In the genomic region with DNA sequence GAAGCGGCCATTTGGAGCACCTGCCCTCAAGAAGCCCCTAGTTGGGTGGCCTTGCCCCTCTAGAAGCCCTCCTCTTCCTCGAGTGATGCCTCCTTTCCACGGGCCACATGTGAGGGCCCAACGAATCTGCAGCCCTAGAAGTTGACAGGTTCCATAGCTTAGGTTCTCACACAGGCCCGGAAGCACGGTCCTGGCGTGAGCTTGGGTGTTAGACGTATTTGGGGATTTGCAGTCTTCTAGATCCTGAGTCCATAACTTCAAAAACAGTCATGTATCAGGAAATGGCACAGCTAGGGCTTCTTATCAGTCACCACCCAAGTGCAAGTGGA, we compare ENCODE assay signal across 8 cellular contexts. TPM values are rescaled to one million over a fixed set of nuclear protein-coding genes. Genes with fewer than 3 reads are reported as not detected.
DNase-seq lines count a peak whose midpoint lies in the region; ATAC-seq and TF ChIP-seq lines count a peak whose summit lies in the region.

No MANE protein-coding gene starts in this region.

- H3K27ac Mint-ChIP-seq in GM23338: peak overlapping the region; percentile 59; the same call in 1 of the 2 replicates

- peaks cover 9% of the 10 kb centered on the region for H3K27me3 Mint-ChIP-seq in GM23338 (ENCODE audit: insufficient read depth, low read depth, poor library complexity)

- H3K27ac ChIP-seq in 22Rv1: peak overlapping the region; percentile 83
- H3K27ac ChIP-seq in GM23338 (ENCODE audit: low read depth): no peak overlapping the region
- peak overlapping the region; percentile 95 to 96 for H3K27ac ChIP-seq in left lung
- peak overlapping the region; percentile 98 for H3K27ac ChIP-seq in upper lobe of right lung

- H3K4me3 Mint-ChIP-seq in GM23338: peak overlapping the region; percentile 76

- H3F3A ChIP-seq in GM23338 (replicated peaks; ENCODE audit: low read depth): peaks cover 10% of the 10 kb centered on the region; the same call in 1 of the 2 replicates

- peak overlapping the region; percentile 82 for H3K4me3 ChIP-seq in GM23338
- H3K4me3 ChIP-seq in adipocyte (ENCODE audit: low read length): peak overlapping the region; percentile 86
- H3K4me3 ChIP-seq in left lung: peak overlapping the region; percentile 80 to 82
- H3K4me3 ChIP-seq in upper lobe of right lung: peak overlapping the region; percentile 78

- H3K4me2 ChIP-seq in GM23338: peak overlapping the region; percentile 92

- DNase-seq in GM23338 (ENCODE audit: low spot score): no peak
- DNase-seq in adipocyte (ENCODE audit: low read depth): no peak
- DNase-seq in left lung: no peak
- no peak for DNase-seq in upper lobe of right lung
- DNase-seq in NCI-H1436 (lab: John Stamatoyannopoulos, UW): no peak
- DNase-seq in stimulated activated CD8-positive, alpha-beta memory T cell treated with anti-CD3 and anti-CD28 coated beads, Interleukin-4, amount 100 ng/mL, for 48 hours: no peak
- no peak for DNase-seq in DMS79 treated with DMSO at 0.1 percent for 48 hours (lab: John Stamatoyannopoulos, UW)

- ATAC-seq in GM23338 (no peak), left lung (no peak), upper lobe of right lung (no peak)

- H3K36me3 ChIP-seq in GM23338 (ENCODE audit: insufficient read depth) (no peaks in the 10 kb centered on the region), adipocyte (ENCODE audit: control insufficient read depth, insufficient read depth, low read length, severe bottlenecking) (no peaks in the 10 kb centered on the region), left lung (no peaks in the 10 kb centered on the region), upper lobe of right lung (no peaks in the 10 kb centered on the region)

- H3K27me3 ChIP-seq in GM23338 (ENCODE audit: insufficient read depth) (no peaks in the 10 kb centered on the region), adipocyte (replicated peaks; ENCODE audit: control insufficient read depth, insufficient read depth, low read length) (no peaks in the 10 kb centered on the region), left lung (no peaks in the 10 kb centered on the region), upper lobe of right lung (no peaks in the 10 kb centered on the region)

- H3K4me1 ChIP-seq in GM23338 (ENCODE audit: insufficient read depth) (peaks cover 19% of the 10 kb centered on the region; the same call in 1 of the 2 replicates), adipocyte (ENCODE audit: control insufficient read depth, insufficient read depth, low read length) (peaks cover 27% of the 10 kb centered on the region), left lung (peaks cover 23 to 43% of the 10 kb centered on the region in 2 donors), upper lobe of right lung (peaks cover 32% of the 10 kb centered on the region)

- no peak for TF ChIP-seq CTCF in 22Rv1 (IDR thresholded peaks at IDR 0.05)
- TF ChIP-seq CTCF in GM23338 (conservative IDR thresholded peaks at IDR 0.05; ENCODE audit: low read depth in 2 of 2): no peak
- TF ChIP-seq CTCF in left lung (IDR thresholded peaks at IDR 0.05): no peak
- no peak for TF ChIP-seq CTCF in upper lobe of right lung (IDR thresholded peaks at IDR 0.05)

- no peaks in the 10 kb centered on the region; the same call in 1 of the 2 replicates for H4K20me1 ChIP-seq in GM23338 (replicated peaks; ENCODE audit: insufficient read depth)

- H3K9me2 ChIP-seq in GM23338 (ENCODE audit: insufficient read depth): peaks cover 3% of the 10 kb centered on the region; the same call in 1 of the 2 replicates

- H3K79me2 ChIP-seq in GM23338 (replicated peaks; ENCODE audit: insufficient read depth): peaks cover 33% of the 10 kb centered on the region; the same call in 1 of the 2 replicates

- no peaks in the 10 kb centered on the region for H3K9me3 Mint-ChIP-seq in GM23338

- no peaks in the 10 kb centered on the region for H3K36me3 Mint-ChIP-seq in GM23338 (ENCODE audit: low read depth)

- peak overlapping the region; percentile 99 for H3K9ac ChIP-seq in adipocyte (ENCODE audit: low read length)

- intact Hi-C loops in left lung (cut with DNase I) (no loop called here), upper lobe of right lung (cut with DNase I) (no loop called here)

- H2AFZ ChIP-seq in GM23338: peak overlapping the region; percentile 97

- peaks cover 25% of the 10 kb centered on the region for H3K4me1 Mint-ChIP-seq in GM23338

- no peaks in the 10 kb centered on the region for H3K9me3 ChIP-seq in adipocyte (ENCODE audit: control insufficient read depth, low read length)
- no peaks in the 10 kb centered on the region for H3K9me3 ChIP-seq in left lung
- H3K9me3 ChIP-seq in upper lobe of right lung: no peaks in the 10 kb centered on the region

TF ChIP-seq in GM23338, 12 proteins besides CTCF, POLR2A, EP300 and RAD21 (continues in another document):
- TF ChIP-seq, protein P1, sequence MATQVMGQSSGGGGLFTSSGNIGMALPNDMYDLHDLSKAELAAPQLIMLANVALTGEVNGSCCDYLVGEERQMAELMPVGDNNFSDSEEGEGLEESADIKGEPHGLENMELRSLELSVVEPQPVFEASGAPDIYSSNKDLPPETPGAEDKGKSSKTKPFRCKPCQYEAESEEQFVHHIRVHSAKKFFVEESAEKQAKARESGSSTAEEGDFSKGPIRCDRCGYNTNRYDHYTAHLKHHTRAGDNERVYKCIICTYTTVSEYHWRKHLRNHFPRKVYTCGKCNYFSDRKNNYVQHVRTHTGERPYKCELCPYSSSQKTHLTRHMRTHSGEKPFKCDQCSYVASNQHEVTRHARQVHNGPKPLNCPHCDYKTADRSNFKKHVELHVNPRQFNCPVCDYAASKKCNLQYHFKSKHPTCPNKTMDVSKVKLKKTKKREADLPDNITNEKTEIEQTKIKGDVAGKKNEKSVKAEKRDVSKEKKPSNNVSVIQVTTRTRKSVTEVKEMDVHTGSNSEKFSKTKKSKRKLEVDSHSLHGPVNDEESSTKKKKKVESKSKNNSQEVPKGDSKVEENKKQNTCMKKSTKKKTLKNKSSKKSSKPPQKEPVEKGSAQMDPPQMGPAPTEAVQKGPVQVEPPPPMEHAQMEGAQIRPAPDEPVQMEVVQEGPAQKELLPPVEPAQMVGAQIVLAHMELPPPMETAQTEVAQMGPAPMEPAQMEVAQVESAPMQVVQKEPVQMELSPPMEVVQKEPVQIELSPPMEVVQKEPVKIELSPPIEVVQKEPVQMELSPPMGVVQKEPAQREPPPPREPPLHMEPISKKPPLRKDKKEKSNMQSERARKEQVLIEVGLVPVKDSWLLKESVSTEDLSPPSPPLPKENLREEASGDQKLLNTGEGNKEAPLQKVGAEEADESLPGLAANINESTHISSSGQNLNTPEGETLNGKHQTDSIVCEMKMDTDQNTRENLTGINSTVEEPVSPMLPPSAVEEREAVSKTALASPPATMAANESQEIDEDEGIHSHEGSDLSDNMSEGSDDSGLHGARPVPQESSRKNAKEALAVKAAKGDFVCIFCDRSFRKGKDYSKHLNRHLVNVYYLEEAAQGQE (IDR thresholded peaks at IDR 0.05; ENCODE audit: unreplicated experiment): no peak
- TF ChIP-seq, protein P2, sequence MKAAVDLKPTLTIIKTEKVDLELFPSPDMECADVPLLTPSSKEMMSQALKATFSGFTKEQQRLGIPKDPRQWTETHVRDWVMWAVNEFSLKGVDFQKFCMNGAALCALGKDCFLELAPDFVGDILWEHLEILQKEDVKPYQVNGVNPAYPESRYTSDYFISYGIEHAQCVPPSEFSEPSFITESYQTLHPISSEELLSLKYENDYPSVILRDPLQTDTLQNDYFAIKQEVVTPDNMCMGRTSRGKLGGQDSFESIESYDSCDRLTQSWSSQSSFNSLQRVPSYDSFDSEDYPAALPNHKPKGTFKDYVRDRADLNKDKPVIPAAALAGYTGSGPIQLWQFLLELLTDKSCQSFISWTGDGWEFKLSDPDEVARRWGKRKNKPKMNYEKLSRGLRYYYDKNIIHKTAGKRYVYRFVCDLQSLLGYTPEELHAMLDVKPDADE (IDR thresholded peaks at IDR 0.05): no peak
- TF ChIP-seq POLR2AphosphoS5 (IDR thresholded peaks at IDR 0.05; ENCODE audit: low read depth): no peak
- no peak for TF ChIP-seq NANOG (IDR thresholded peaks at IDR 0.05; ENCODE audit: borderline replicate concordance)
- no peak for TF ChIP-seq ZNF331 (CRISPR knock-in tag; IDR thresholded peaks at IDR 0.05; ENCODE audit: low read depth)
- TF ChIP-seq JUNB (IDR thresholded peaks at IDR 0.05; ENCODE audit: unreplicated experiment): no peak
- TF ChIP-seq EZH2 (IDR thresholded peaks at IDR 0.05; ENCODE audit: low read depth, unreplicated experiment): no peak

RNA-seq across cellular contexts. Expression of a gene that starts 0.4 kb away (rescaled TPM):
- total RNA-seq in GM23338 (2014; rRNA removed; shearing (Covaris generic)): 15.0 and 18.6 TPM in 2 replicates
- 8.0 and 10.1 TPM in 2 replicates for polyA plus RNA-seq in GM23338 (2016; fragmentation: Nextera tagmentation; extraction: Ambion mirVana)
- total RNA-seq in left lung (10 to 100 TPM; 53.7 to 57.0 TPM), upper lobe of right lung (94.3 TPM)
